9 cellular contexts compared by ENCODE assay signal in genomic region chr2:101770672-101771071, GRCh38.
DNase-seq lines count a peak whose midpoint lies in the region; FAIRE-seq and TF ChIP-seq lines count a peak whose summit lies in the region.
"Had no signal": no experiment of that assay in that cellular context is flagged by ENCODE, and none has a peak within 500 bp of the region (broad histone marks: within the 10 kb centered on the region; RNA-seq: fewer than 3 reads in every experiment).

No MANE protein-coding gene starts in this region.

- H3K4me2 ChIP-seq in fibroblast of lung (ENCODE audit: extremely low read depth, insufficient read depth, low read length) = no peak overlapping the region

- no peak overlapping the region for H3K9ac ChIP-seq in fibroblast of lung (ENCODE audit: insufficient read depth, low read length)

- H3K27ac ChIP-seq in fibroblast of lung (ENCODE audit: insufficient read depth, low read length) (no peak overlapping the region), spleen (no peak overlapping the region)
- H3K27ac ChIP-seq: SK-N-MC had no signal

- FAIRE-seq in GM19239 (lab: Jason Lieb, UNC) = peak; percentile 82

- H4K20me1 ChIP-seq in fibroblast of lung (ENCODE audit: control insufficient read depth, extremely low read depth, insufficient read depth, low read length) = no peaks in the 10 kb centered on the region

- H3K4me1 ChIP-seq in fibroblast of lung (ENCODE audit: control insufficient read depth, extremely low read depth, insufficient read depth, low read length) = peaks cover 2% of the 10 kb centered on the region
- peaks cover 33 to 98% (median 78%) of the 10 kb centered on the region in 6 donors for H3K4me1 ChIP-seq in spleen

- TF ChIP-seq POLR2A in spleen (IDR thresholded peaks at IDR 0.05) = no peak

- intact Hi-C loops in spleen (cut with DNase I; ENCODE audit: low total_unique reads) = no loop called here

- no peaks in the 10 kb centered on the region for H3K27me3 ChIP-seq in fibroblast of lung (ENCODE audit: control insufficient read depth, insufficient read depth, low read length)
- no peaks in the 10 kb centered on the region for H3K27me3 ChIP-seq in spleen (replicated peaks in 1 of 7)

- H3K36me3 ChIP-seq in fibroblast of lung (ENCODE audit: control insufficient read depth, insufficient read depth, low read length) (no peaks in the 10 kb centered on the region), spleen (no peaks in the 10 kb centered on the region)

- TF ChIP-seq CTCF in fibroblast of lung (conservative IDR thresholded peaks at IDR 0.05 in 1 of 2, IDR thresholded peaks at IDR 0.05 in 1 of 2; ENCODE audit: low read depth in 1 of 2, low read length in 2 of 2) (peak in 1 of 2 donors; percentile 23), spleen (IDR thresholded peaks at IDR 0.05 in 8 of 11, conservative IDR thresholded peaks at IDR 0.05 in 3 of 11) (peak in 7 of 11 experiments; percentile 21 to 43 (median 33))

- peaks cover 98% of the 10 kb centered on the region for H3K79me2 ChIP-seq in fibroblast of lung (ENCODE audit: control insufficient read depth, insufficient read depth, low read length)

- in situ Hi-C loops in Caki2 (cut with HindIII; ENCODE audit: low pct_unique_long_range_greater_than_20kb, low sequenced_read_pairs) = no loop called here

- TF ChIP-seq EP300 in Ishikawa (IDR thresholded peaks at IDR 0.05; ENCODE audit: borderline replicate concordance) = no peak

- no peak overlapping the region for H2AFZ ChIP-seq in fibroblast of lung (ENCODE audit: low read length)

- DNase-seq in Caki2 (ENCODE audit: low read depth) (peak; percentile 38), GM19239 (ENCODE audit: insufficient read length, low spot score) (no peak), RKO (ENCODE audit: low spot score) (peak; percentile 46), fibroblast of lung (ENCODE audit: low read depth in 2 of 2) (peak; percentile 48 to 63), spleen (no peak), T1000 (lab: John Stamatoyannopoulos, UW) (no peak)
- no peak for DNase-seq in activated T-cell treated with anti-CD3 and anti-CD28 coated beads, Interleukin-2, amount 50 U/mL, for 48 hours

- 20 to 47% (median 42%) methylated on average over 2 of the region's 2 CpGs for WGBS in spleen, 5 donors

- peak; percentile 50; the same call in 1 of the 2 replicates for TF ChIP-seq RAD21 in Ishikawa (IDR thresholded peaks at IDR 0.05; ENCODE audit: low read depth)

- H3K4me3 ChIP-seq in fibroblast of lung (replicated peaks in 1 of 4; ENCODE audit: control extremely low read depth in 1 of 4, insufficient read depth in 1 of 4, low read depth in 3 of 4, low read length in 4 of 4) = no peak overlapping the region
- no peak overlapping the region for H3K4me3 ChIP-seq in spleen
- H3K4me3 ChIP-seq: SK-N-MC had no signal

- H3K9me3 ChIP-seq in fibroblast of lung (ENCODE audit: control insufficient read depth, insufficient read depth, low read depth, low read length) (no peaks in the 10 kb centered on the region), spleen (no peaks in the 10 kb centered on the region)

TF ChIP-seq in Ishikawa, 13 proteins besides CTCF, POLR2A, EP300 and RAD21:
- TF ChIP-seq ZBTB7A (IDR thresholded peaks at IDR 0.05; ENCODE audit: low read depth) (no peak), TAF1 (IDR thresholded peaks at IDR 0.05; ENCODE audit: low read depth) (no peak), TEAD4 (IDR thresholded peaks at IDR 0.05) (no peak), CEBPB (IDR thresholded peaks at IDR 0.05) (no peak), EGR1 (IDR thresholded peaks at IDR 0.05) (no peak), TCF12 (IDR thresholded peaks at IDR 0.05; ENCODE audit: low read depth) (no peak), NFIC (IDR thresholded peaks at IDR 0.05) (no peak), CREB1 (IDR thresholded peaks at IDR 0.05; ENCODE audit: low read depth) (no peak), FOXM1 (IDR thresholded peaks at IDR 0.05; ENCODE audit: borderline replicate concordance, low read depth) (no peak)
- TF ChIP-seq, protein P1, sequence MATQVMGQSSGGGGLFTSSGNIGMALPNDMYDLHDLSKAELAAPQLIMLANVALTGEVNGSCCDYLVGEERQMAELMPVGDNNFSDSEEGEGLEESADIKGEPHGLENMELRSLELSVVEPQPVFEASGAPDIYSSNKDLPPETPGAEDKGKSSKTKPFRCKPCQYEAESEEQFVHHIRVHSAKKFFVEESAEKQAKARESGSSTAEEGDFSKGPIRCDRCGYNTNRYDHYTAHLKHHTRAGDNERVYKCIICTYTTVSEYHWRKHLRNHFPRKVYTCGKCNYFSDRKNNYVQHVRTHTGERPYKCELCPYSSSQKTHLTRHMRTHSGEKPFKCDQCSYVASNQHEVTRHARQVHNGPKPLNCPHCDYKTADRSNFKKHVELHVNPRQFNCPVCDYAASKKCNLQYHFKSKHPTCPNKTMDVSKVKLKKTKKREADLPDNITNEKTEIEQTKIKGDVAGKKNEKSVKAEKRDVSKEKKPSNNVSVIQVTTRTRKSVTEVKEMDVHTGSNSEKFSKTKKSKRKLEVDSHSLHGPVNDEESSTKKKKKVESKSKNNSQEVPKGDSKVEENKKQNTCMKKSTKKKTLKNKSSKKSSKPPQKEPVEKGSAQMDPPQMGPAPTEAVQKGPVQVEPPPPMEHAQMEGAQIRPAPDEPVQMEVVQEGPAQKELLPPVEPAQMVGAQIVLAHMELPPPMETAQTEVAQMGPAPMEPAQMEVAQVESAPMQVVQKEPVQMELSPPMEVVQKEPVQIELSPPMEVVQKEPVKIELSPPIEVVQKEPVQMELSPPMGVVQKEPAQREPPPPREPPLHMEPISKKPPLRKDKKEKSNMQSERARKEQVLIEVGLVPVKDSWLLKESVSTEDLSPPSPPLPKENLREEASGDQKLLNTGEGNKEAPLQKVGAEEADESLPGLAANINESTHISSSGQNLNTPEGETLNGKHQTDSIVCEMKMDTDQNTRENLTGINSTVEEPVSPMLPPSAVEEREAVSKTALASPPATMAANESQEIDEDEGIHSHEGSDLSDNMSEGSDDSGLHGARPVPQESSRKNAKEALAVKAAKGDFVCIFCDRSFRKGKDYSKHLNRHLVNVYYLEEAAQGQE (IDR thresholded peaks at IDR 0.05; ENCODE audit: low read depth) = no peak
TF ChIP-seq in Ishikawa: peak in this region for 0.

Comparison
In these comparisons a context has a peak if more than half of its experiments do, and no peak if none do; other contexts are left out.
1. DNase-seq: peak in Caki2 (single experiment), RKO (single experiment) and fibroblast of lung (2 of 2); none in GM19239 (single experiment), spleen (single experiment), activated T-cell treated with anti-CD3 and anti-CD28 coated beads, Interleukin-2, amount 50 U/mL, for 48 hours (0 of 2) and T1000 (single experiment).